In the genomic region with DNA sequence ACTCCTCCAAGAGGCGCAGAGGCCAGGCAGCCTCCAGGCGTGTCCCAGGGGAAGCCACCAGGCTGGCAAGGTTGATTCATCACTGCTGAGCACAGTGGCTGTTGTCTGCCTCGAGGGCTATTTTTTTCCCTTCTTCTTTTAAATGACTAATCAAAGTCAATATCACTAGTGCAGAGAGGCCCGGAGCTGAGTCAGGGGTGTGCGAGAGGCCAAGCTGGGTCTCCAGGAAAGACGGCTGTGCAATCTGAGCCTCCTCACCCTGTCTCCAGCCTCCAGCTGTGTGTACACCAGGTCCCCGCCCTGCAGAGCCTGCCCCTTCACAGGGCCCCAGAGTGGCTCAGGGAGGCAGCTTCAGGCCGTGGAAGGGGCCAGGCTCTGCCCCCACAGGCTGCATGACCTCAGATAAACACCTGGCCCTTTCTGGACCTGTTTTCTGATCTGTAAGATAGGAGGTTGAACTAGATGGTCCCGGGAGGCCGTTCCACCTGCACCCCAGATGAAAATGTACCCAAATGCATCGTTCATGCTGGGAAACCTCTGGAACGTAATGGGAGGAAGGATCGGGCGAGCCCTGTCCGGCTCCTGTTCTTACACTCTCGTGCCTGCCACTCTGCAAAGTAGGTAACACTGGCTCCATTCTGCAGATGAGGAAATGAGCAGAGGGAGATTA, we compare ENCODE assay signal across 1 cellular context.
A peak's percentile ranks its signal among the peaks of the same experiment; 100 is the strongest.
TF ChIP-seq lines count a peak whose summit lies in the region.

No MANE protein-coding gene starts in this region.

TF ChIP-seq in K562, 482 proteins besides CTCF, POLR2A, EP300 and RAD21 (continued from another document and continues in another):
- TF ChIP-seq TAF15 (IDR thresholded peaks at IDR 0.05; ENCODE audit: low read depth, low read length) (no peak), LEF1 (IDR thresholded peaks at IDR 0.05) (peak; percentile 96), SLC30A9 (CRISPR knock-in tag; IDR thresholded peaks at IDR 0.05) (no peak), ZNF121 (CRISPR knock-in tag; conservative IDR thresholded peaks at IDR 0.05) (no peak), ZNF778 (CRISPR knock-in tag; IDR thresholded peaks at IDR 0.05) (no peak), ZBED1 (IDR thresholded peaks at IDR 0.05) (peak; percentile 83; the same call in 1 of the 2 replicates), GATAD2A (IDR thresholded peaks at IDR 0.05) (no peak), CBX8 (IDR thresholded peaks at IDR 0.05; ENCODE audit: borderline replicate concordance, extremely low read depth, low read depth, low read length, poor library complexity, severe bottlenecking) (no peak), SIN3B (IDR thresholded peaks at IDR 0.05; ENCODE audit: low read depth) (no peak), ETV6 (IDR thresholded peaks at IDR 0.05; ENCODE audit: borderline replicate concordance in 1 of 2, low read depth in 2 of 2, low read length in 1 of 2) (no peak), ETV6 (CRISPR knock-in tag; IDR thresholded peaks at IDR 0.05; ENCODE audit: borderline replicate concordance) (no peak), ZNF766 (CRISPR knock-in tag; conservative IDR thresholded peaks at IDR 0.05) (peak; percentile 81), ZNF324 (CRISPR knock-in tag; IDR thresholded peaks at IDR 0.05) (0 out of 2 replicates have a peak, but pooled peaks have one; percentile 30), ZNF224 (CRISPR knock-in tag; IDR thresholded peaks at IDR 0.05) (no peak), BRD9 (IDR thresholded peaks at IDR 0.05; ENCODE audit: low read depth, partially characterized antibody) (no peak), PTRF (tag; IDR thresholded peaks at IDR 0.05) (no peak), DACH1 (IDR thresholded peaks at IDR 0.05; ENCODE audit: partially characterized antibody) (peak; percentile 59), FOXP1 (CRISPR knock-in tag; IDR thresholded peaks at IDR 0.05) (no peak), TAF1 (IDR thresholded peaks at IDR 0.05; ENCODE audit: control insufficient read depth, extremely low read depth, insufficient read depth, low read length, severe bottlenecking) (no peak), PURB (CRISPR knock-in tag; IDR thresholded peaks at IDR 0.05; ENCODE audit: low read depth) (no peak), DPF2 (IDR thresholded peaks at IDR 0.05) (peak; percentile 94), WHSC1 (IDR thresholded peaks at IDR 0.05; ENCODE audit: low read length) (no peak), TCFL5 (CRISPR knock-in tag; conservative IDR thresholded peaks at IDR 0.05) (no peak), MAZ (CRISPR knock-in tag; conservative IDR thresholded peaks at IDR 0.05 in 1 of 2, IDR thresholded peaks at IDR 0.05 in 1 of 2) (peak; percentile 66 to 89; a peak in 3 of 4 replicates), RAD51 (IDR thresholded peaks at IDR 0.05; ENCODE audit: borderline replicate concordance, low read depth) (no peak; the same call in 1 of the 2 replicates), NFIX (CRISPR knock-in tag; IDR thresholded peaks at IDR 0.05; ENCODE audit: low read depth) (no peak), HNRNPK (IDR thresholded peaks at IDR 0.05; ENCODE audit: low read depth, low read length, poor library complexity, severe bottlenecking) (no peak), SMARCA5 (IDR thresholded peaks at IDR 0.05) (no peak), CAMTA2 (CRISPR knock-in tag; conservative IDR thresholded peaks at IDR 0.05) (no peak), TAF9B (IDR thresholded peaks at IDR 0.05; ENCODE audit: partially characterized antibody) (no peak), CHD4 (IDR thresholded peaks at IDR 0.05; ENCODE audit: insufficient read depth, insufficient replicate concordance, low read depth, low read length, poor library complexity, severe bottlenecking) (no peak), PHB (CRISPR knock-in tag; IDR thresholded peaks at IDR 0.05) (no peak)
- TF ChIP-seq, protein P1, sequence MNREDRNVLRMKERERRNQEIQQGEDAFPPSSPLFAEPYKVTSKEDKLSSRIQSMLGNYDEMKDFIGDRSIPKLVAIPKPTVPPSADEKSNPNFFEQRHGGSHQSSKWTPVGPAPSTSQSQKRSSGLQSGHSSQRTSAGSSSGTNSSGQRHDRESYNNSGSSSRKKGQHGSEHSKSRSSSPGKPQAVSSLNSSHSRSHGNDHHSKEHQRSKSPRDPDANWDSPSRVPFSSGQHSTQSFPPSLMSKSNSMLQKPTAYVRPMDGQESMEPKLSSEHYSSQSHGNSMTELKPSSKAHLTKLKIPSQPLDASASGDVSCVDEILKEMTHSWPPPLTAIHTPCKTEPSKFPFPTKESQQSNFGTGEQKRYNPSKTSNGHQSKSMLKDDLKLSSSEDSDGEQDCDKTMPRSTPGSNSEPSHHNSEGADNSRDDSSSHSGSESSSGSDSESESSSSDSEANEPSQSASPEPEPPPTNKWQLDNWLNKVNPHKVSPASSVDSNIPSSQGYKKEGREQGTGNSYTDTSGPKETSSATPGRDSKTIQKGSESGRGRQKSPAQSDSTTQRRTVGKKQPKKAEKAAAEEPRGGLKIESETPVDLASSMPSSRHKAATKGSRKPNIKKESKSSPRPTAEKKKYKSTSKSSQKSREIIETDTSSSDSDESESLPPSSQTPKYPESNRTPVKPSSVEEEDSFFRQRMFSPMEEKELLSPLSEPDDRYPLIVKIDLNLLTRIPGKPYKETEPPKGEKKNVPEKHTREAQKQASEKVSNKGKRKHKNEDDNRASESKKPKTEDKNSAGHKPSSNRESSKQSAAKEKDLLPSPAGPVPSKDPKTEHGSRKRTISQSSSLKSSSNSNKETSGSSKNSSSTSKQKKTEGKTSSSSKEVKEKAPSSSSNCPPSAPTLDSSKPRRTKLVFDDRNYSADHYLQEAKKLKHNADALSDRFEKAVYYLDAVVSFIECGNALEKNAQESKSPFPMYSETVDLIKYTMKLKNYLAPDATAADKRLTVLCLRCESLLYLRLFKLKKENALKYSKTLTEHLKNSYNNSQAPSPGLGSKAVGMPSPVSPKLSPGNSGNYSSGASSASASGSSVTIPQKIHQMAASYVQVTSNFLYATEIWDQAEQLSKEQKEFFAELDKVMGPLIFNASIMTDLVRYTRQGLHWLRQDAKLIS (CRISPR knock-in tag; IDR thresholded peaks at IDR 0.05): 0 out of 2 replicates have a peak, but pooled peaks have one; percentile 10
- TF ChIP-seq, protein P2, sequence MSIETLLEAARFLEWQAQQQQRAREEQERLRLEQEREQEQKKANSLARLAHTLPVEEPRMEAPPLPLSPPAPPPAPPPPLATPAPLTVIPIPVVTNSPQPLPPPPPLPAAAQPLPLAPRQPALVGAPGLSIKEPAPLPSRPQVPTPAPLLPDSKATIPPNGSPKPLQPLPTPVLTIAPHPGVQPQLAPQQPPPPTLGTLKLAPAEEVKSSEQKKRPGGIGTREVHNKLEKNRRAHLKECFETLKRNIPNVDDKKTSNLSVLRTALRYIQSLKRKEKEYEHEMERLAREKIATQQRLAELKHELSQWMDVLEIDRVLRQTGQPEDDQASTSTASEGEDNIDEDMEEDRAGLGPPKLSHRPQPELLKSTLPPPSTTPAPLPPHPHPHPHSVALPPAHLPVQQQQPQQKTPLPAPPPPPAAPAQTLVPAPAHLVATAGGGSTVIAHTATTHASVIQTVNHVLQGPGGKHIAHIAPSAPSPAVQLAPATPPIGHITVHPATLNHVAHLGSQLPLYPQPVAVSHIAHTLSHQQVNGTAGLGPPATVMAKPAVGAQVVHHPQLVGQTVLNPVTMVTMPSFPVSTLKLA (conservative IDR thresholded peaks at IDR 0.05): peak in 1 of 2 experiments; percentile 83; a peak in 2 of 4 replicates
- TF ChIP-seq, protein P3, sequence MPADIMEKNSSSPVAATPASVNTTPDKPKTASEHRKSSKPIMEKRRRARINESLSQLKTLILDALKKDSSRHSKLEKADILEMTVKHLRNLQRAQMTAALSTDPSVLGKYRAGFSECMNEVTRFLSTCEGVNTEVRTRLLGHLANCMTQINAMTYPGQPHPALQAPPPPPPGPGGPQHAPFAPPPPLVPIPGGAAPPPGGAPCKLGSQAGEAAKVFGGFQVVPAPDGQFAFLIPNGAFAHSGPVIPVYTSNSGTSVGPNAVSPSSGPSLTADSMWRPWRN (IDR thresholded peaks at IDR 0.05; ENCODE audit: low read depth): peak; percentile 87
- TF ChIP-seq, protein P4, sequence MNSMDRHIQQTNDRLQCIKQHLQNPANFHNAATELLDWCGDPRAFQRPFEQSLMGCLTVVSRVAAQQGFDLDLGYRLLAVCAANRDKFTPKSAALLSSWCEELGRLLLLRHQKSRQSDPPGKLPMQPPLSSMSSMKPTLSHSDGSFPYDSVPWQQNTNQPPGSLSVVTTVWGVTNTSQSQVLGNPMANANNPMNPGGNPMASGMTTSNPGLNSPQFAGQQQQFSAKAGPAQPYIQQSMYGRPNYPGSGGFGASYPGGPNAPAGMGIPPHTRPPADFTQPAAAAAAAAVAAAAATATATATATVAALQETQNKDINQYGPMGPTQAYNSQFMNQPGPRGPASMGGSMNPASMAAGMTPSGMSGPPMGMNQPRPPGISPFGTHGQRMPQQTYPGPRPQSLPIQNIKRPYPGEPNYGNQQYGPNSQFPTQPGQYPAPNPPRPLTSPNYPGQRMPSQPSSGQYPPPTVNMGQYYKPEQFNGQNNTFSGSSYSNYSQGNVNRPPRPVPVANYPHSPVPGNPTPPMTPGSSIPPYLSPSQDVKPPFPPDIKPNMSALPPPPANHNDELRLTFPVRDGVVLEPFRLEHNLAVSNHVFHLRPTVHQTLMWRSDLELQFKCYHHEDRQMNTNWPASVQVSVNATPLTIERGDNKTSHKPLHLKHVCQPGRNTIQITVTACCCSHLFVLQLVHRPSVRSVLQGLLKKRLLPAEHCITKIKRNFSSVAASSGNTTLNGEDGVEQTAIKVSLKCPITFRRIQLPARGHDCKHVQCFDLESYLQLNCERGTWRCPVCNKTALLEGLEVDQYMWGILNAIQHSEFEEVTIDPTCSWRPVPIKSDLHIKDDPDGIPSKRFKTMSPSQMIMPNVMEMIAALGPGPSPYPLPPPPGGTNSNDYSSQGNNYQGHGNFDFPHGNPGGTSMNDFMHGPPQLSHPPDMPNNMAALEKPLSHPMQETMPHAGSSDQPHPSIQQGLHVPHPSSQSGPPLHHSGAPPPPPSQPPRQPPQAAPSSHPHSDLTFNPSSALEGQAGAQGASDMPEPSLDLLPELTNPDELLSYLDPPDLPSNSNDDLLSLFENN (IDR thresholded peaks at IDR 0.05; ENCODE audit: low read depth in 2 of 2, low read length in 2 of 2): peak in 1 of 2 experiments; percentile 83; a peak in 2 of 4 replicates
- TF ChIP-seq, protein P5, sequence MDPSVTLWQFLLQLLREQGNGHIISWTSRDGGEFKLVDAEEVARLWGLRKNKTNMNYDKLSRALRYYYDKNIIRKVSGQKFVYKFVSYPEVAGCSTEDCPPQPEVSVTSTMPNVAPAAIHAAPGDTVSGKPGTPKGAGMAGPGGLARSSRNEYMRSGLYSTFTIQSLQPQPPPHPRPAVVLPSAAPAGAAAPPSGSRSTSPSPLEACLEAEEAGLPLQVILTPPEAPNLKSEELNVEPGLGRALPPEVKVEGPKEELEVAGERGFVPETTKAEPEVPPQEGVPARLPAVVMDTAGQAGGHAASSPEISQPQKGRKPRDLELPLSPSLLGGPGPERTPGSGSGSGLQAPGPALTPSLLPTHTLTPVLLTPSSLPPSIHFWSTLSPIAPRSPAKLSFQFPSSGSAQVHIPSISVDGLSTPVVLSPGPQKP (CRISPR knock-in tag; IDR thresholded peaks at IDR 0.05): no peak
- TF ChIP-seq, protein P6, sequence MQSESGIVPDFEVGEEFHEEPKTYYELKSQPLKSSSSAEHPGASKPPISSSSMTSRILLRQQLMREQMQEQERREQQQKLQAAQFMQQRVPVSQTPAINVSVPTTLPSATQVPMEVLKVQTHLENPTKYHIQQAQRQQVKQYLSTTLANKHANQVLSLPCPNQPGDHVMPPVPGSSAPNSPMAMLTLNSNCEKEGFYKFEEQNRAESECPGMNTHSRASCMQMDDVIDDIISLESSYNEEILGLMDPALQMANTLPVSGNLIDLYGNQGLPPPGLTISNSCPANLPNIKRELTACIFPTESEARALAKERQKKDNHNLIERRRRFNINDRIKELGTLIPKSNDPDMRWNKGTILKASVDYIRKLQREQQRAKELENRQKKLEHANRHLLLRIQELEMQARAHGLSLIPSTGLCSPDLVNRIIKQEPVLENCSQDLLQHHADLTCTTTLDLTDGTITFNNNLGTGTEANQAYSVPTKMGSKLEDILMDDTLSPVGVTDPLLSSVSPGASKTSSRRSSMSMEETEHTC (IDR thresholded peaks at IDR 0.05): peak; percentile 40; the same call in 1 of the 2 replicates
- TF ChIP-seq, protein P7, sequence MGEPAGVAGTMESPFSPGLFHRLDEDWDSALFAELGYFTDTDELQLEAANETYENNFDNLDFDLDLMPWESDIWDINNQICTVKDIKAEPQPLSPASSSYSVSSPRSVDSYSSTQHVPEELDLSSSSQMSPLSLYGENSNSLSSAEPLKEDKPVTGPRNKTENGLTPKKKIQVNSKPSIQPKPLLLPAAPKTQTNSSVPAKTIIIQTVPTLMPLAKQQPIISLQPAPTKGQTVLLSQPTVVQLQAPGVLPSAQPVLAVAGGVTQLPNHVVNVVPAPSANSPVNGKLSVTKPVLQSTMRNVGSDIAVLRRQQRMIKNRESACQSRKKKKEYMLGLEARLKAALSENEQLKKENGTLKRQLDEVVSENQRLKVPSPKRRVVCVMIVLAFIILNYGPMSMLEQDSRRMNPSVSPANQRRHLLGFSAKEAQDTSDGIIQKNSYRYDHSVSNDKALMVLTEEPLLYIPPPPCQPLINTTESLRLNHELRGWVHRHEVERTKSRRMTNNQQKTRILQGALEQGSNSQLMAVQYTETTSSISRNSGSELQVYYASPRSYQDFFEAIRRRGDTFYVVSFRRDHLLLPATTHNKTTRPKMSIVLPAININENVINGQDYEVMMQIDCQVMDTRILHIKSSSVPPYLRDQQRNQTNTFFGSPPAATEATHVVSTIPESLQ (CRISPR knock-in tag; IDR thresholded peaks at IDR 0.05): no peak
- TF ChIP-seq, protein P8, sequence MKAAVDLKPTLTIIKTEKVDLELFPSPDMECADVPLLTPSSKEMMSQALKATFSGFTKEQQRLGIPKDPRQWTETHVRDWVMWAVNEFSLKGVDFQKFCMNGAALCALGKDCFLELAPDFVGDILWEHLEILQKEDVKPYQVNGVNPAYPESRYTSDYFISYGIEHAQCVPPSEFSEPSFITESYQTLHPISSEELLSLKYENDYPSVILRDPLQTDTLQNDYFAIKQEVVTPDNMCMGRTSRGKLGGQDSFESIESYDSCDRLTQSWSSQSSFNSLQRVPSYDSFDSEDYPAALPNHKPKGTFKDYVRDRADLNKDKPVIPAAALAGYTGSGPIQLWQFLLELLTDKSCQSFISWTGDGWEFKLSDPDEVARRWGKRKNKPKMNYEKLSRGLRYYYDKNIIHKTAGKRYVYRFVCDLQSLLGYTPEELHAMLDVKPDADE (conservative IDR thresholded peaks at IDR 0.05; ENCODE audit: control insufficient read depth, low read depth, low read length): peak; percentile 77
- TF ChIP-seq, protein P9, sequence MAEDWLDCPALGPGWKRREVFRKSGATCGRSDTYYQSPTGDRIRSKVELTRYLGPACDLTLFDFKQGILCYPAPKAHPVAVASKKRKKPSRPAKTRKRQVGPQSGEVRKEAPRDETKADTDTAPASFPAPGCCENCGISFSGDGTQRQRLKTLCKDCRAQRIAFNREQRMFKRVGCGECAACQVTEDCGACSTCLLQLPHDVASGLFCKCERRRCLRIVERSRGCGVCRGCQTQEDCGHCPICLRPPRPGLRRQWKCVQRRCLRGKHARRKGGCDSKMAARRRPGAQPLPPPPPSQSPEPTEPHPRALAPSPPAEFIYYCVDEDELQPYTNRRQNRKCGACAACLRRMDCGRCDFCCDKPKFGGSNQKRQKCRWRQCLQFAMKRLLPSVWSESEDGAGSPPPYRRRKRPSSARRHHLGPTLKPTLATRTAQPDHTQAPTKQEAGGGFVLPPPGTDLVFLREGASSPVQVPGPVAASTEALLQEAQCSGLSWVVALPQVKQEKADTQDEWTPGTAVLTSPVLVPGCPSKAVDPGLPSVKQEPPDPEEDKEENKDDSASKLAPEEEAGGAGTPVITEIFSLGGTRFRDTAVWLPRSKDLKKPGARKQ (CRISPR knock-in tag; IDR thresholded peaks at IDR 0.05): no peak
